Comparison of ENCODE assay signal across 6 cellular contexts in the genomic region with DNA sequence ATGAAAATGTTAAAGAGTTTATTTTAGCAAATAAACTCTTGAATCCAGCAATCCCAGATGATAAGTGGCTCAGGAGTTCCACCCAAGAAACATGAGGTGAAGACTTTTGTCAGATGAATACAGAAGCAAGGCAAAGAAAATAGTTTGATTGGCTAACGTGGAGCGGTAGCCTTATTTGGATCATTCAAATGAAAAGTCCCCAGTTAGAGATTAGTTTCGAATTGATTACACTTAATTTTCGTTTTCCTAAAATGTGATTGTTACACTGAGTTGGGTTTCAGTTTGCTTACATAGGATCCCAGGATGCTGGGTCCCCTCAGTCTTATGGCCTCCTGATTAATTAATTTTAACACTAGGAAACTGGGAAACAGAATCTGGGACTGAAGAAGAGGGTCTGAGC.
"Had no signal": no experiment of that assay in that cellular context is flagged by ENCODE, and none has a peak within 500 bp of the region (broad histone marks: within the 10 kb centered on the region; RNA-seq: fewer than 3 reads in every experiment).

No MANE protein-coding gene starts in this region.

- H3K4me2 ChIP-seq: GM23338 had no signal

- H3K4me3 Mint-ChIP-seq: GM23338, H9 had no signal

- H3K4me1 Mint-ChIP-seq: GM23338, H9 had no signal

- H3K27ac Mint-ChIP-seq: GM23338, H9 had no signal

- ATAC-seq: GM23338, K562 had no signal

- DNase-seq: H9, HCEC 1CT, IMR-90, KG1 had no signal

- H3K4me3 ChIP-seq: GM23338, K562 had no signal

- H2AFZ ChIP-seq: GM23338 had no signal
